Comparison of ENCODE assay signal across 8 cellular contexts in the genomic region with DNA sequence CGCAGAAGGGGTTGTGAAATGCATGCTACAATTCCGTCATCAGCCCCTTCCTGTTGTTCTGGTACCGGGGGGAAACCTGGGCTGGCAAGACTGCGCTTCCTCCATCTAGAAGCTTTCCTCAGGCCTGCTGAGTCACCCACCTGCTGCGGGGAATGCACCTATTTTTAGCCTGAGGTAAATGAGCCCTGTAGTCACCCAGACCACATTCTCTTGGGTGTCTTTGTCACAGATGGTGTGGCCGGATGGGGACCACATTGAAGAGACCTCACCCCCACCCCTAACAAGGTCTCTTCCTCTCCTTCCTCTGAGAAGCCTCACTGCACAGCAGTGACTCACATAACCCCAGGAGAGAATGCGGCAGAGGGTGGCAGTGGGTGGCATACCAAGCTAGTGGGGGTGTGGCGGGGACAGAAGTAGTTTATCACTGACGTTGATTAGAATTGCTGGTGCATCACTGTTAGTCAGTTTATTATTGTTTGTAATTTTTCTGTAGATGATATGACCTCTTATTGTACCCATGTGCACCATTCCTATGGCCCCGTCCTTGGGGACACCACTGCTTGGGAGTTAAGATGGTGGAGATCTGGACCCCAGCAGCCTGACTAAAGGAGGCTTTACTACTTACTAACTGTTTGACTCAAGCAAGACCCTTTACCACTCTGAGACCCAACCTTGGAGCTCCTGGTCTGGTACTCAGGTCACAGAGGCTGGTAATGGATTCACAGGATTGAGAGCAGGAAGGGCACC.
A peak's percentile ranks its signal among the peaks of the same experiment; 100 is the strongest.
DNase-seq lines count a peak whose midpoint lies in the region; ATAC-seq, FAIRE-seq and TF ChIP-seq lines count a peak whose summit lies in the region.

No MANE protein-coding gene starts in this region.

- TF ChIP-seq POLR2A in stomach (IDR thresholded peaks at IDR 0.05) = no peak

- TF ChIP-seq CTCF in stomach (IDR thresholded peaks at IDR 0.05) (no peak), WTC11 (IDR thresholded peaks at IDR 0.05) (no peak)

- no peaks in the 10 kb centered on the region for H3K27me3 ChIP-seq in stomach

- no peak overlapping the region for H3K27ac Mint-ChIP-seq in WTC11

- H3K4me1 ChIP-seq in stomach = peaks cover 9 to 64% (median 19%) of the 10 kb centered on the region in 4 donors

- POLR2A ChIA-PET in WTC11 (lab: Charles Lee) = no interaction called here

- DNase-seq in RCC 7860 (ENCODE audit: low spot score) (peak; percentile 99), activated gamma-delta T cell treated with Interleukin-2 at 50 U/mL for 16 hours (peak; percentile 88), lung microvascular endothelial cell (ENCODE audit: low read depth in 2 of 2) (peak; percentile 72 to 73), stomach (peak; percentile 70), WTC11 (ENCODE audit: low spot score) (no peak), OCI-M1 (lab: John Stamatoyannopoulos, UW) (no peak)

- H3K36me3 Mint-ChIP-seq in WTC11 = no peaks in the 10 kb centered on the region

- CTCF ChIA-PET in WTC11 (lab: Charles Lee) = no interaction called here

- no peaks in the 10 kb centered on the region for H3K9me3 Mint-ChIP-seq in WTC11

- no peaks in the 10 kb centered on the region for H3K36me3 ChIP-seq in stomach

- peaks cover 6% of the 10 kb centered on the region for H3K4me1 Mint-ChIP-seq in WTC11

- no peaks in the 10 kb centered on the region for H3K9me3 ChIP-seq in stomach

- WGBS in stomach, 5 donors = 60 to 86% (median 73%) methylated on average over 9 to 10 of the region's 10 CpGs

- peak; percentile 97 for FAIRE-seq in RCC 7860 (lab: Jason Lieb, UNC)

- peak overlapping the region in 2 of 5 donors; percentile 63 to 64 for H3K27ac ChIP-seq in stomach

- no peak for TF ChIP-seq EP300 in stomach (IDR thresholded peaks at IDR 0.05)

- no peak overlapping the region for H3K4me3 ChIP-seq in stomach

- peak; percentile 80 for ATAC-seq in GM18867 (IDR thresholded peaks at IDR 0.05; ENCODE audit: unreplicated experiment)
- ATAC-seq in HG02973 (IDR thresholded peaks at IDR 0.05; ENCODE audit: unreplicated experiment) = peak; percentile 82
- ATAC-seq in WTC11 = no peak

- no peaks in the 10 kb centered on the region for H3K27me3 Mint-ChIP-seq in WTC11 (ENCODE audit: low read depth)

- intact Hi-C loops in stomach (cut with DNase I; ENCODE audit: low total_unique reads) = no loop called here

- no peak overlapping the region for H3K4me3 Mint-ChIP-seq in WTC11

TF ChIP-seq in WTC11, 78 proteins besides CTCF, POLR2A, EP300 and RAD21:
- TF ChIP-seq, protein P1, sequence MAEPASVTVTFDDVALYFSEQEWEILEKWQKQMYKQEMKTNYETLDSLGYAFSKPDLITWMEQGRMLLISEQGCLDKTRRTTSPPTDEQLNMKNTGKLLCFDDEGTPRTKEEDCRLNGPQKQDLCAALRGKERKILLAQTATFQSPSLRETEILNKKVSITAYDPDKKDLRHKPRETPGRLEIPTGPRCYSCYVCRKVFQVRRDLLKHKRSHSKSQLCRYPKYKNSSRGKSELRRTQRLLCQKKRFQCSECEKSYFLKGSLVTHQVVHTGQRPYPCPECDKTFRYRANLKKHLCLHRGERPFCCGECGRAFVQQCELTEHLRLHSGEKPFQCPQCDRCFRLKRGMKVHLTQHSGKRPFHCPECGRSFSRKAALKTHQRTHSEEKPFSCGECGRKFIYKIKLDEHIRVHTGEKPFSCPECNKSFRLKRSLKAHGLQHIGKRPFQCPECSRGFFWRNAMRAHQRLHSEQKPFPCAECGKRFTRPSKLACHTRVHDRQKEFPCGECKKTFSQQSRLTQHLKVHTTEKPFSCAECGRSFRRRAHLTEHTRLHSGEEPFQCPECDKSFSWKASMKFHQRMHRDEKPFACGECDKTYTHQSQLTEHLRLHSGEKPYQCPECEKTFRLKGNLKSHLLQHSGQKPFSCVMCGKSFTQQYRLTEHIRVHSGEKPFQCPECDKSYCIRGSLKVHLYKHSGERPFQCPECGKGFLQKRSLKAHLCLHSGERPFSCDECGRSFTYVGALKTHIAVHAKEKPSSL (CRISPR knock-in tag; conservative IDR thresholded peaks at IDR 0.05) = no peak
- TF ChIP-seq PRRX2 (CRISPR knock-in tag; IDR thresholded peaks at IDR 0.05) (no peak), ATF1 (CRISPR knock-in tag; IDR thresholded peaks at IDR 0.05) (no peak), ZNF671 (CRISPR knock-in tag; IDR thresholded peaks at IDR 0.05) (no peak), OVOL2 (CRISPR knock-in tag; IDR thresholded peaks at IDR 0.05; ENCODE audit: borderline replicate concordance) (no peak), RORB (CRISPR knock-in tag; IDR thresholded peaks at IDR 0.05) (no peak), NR2C2 (CRISPR knock-in tag; IDR thresholded peaks at IDR 0.05) (no peak), CBFB (CRISPR knock-in tag; IDR thresholded peaks at IDR 0.05; ENCODE audit: low read depth) (no peak), ETV6 (CRISPR knock-in tag; IDR thresholded peaks at IDR 0.05) (no peak), CREB1 (CRISPR knock-in tag; IDR thresholded peaks at IDR 0.05) (no peak), GABPB1 (CRISPR knock-in tag; IDR thresholded peaks at IDR 0.05) (no peak)
- TF ChIP-seq, protein P2, sequence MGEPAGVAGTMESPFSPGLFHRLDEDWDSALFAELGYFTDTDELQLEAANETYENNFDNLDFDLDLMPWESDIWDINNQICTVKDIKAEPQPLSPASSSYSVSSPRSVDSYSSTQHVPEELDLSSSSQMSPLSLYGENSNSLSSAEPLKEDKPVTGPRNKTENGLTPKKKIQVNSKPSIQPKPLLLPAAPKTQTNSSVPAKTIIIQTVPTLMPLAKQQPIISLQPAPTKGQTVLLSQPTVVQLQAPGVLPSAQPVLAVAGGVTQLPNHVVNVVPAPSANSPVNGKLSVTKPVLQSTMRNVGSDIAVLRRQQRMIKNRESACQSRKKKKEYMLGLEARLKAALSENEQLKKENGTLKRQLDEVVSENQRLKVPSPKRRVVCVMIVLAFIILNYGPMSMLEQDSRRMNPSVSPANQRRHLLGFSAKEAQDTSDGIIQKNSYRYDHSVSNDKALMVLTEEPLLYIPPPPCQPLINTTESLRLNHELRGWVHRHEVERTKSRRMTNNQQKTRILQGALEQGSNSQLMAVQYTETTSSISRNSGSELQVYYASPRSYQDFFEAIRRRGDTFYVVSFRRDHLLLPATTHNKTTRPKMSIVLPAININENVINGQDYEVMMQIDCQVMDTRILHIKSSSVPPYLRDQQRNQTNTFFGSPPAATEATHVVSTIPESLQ (CRISPR knock-in tag; IDR thresholded peaks at IDR 0.05) = no peak
- TF ChIP-seq, protein P3, sequence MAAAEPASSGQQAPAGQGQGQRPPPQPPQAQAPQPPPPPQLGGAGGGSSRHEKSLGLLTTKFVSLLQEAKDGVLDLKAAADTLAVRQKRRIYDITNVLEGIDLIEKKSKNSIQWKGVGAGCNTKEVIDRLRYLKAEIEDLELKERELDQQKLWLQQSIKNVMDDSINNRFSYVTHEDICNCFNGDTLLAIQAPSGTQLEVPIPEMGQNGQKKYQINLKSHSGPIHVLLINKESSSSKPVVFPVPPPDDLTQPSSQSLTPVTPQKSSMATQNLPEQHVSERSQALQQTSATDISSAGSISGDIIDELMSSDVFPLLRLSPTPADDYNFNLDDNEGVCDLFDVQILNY (CRISPR knock-in tag; IDR thresholded peaks at IDR 0.05) = no peak
- TF ChIP-seq, protein P4, sequence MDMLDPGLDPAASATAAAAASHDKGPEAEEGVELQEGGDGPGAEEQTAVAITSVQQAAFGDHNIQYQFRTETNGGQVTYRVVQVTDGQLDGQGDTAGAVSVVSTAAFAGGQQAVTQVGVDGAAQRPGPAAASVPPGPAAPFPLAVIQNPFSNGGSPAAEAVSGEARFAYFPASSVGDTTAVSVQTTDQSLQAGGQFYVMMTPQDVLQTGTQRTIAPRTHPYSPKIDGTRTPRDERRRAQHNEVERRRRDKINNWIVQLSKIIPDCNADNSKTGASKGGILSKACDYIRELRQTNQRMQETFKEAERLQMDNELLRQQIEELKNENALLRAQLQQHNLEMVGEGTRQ (CRISPR knock-in tag; IDR thresholded peaks at IDR 0.05) = no peak
- TF ChIP-seq, protein P5, sequence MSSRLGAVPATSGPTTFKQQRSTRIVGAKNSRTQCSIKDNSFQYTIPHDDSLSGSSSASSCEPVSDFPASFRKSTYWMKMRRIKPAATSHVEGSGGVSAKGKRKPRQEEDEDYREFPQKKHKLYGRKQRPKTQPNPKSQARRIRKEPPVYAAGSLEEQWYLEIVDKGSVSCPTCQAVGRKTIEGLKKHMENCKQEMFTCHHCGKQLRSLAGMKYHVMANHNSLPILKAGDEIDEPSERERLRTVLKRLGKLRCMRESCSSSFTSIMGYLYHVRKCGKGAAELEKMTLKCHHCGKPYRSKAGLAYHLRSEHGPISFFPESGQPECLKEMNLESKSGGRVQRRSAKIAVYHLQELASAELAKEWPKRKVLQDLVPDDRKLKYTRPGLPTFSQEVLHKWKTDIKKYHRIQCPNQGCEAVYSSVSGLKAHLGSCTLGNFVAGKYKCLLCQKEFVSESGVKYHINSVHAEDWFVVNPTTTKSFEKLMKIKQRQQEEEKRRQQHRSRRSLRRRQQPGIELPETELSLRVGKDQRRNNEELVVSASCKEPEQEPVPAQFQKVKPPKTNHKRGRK (CRISPR knock-in tag; IDR thresholded peaks at IDR 0.05; ENCODE audit: borderline replicate concordance) = no peak
- TF ChIP-seq, protein P6, sequence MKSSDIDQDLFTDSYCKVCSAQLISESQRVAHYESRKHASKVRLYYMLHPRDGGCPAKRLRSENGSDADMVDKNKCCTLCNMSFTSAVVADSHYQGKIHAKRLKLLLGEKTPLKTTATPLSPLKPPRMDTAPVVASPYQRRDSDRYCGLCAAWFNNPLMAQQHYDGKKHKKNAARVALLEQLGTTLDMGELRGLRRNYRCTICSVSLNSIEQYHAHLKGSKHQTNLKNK (CRISPR knock-in tag; IDR thresholded peaks at IDR 0.05) = no peak

Comparison
In these comparisons a context has a peak if more than half of its experiments do, and no peak if none do; other contexts are left out.
1. DNase-seq: peak in RCC 7860 (single experiment), activated gamma-delta T cell treated with Interleukin-2 at 50 U/mL for 16 hours (single experiment), lung microvascular endothelial cell (2 of 2) and stomach (single experiment); none in WTC11 (single experiment) and OCI-M1 (single experiment).